ENCODE assay signal across 25 cellular contexts in the genomic region with DNA sequence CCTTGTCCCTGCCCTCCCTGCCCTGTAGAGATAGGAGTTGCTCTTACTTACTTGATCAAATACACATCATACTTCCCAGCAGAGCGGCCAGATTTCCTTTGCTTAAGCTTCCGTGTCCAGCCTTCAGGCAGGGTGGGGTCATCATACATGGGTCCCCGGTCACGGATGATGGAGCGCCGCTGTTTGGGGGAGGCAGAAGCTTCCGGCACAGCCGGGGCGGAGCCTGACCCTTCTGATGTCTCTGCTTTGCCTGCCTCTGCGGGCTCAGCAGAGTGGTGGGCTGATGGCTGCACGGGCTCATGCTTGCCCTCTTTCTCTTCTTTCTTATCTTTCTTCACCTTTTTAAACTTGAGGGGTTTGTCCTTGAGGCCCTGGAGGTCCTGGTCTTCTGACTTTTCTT.
"Had no signal": no experiment of that assay in that cellular context is flagged by ENCODE, and none has a peak within 500 bp of the region (broad histone marks: within the 10 kb centered on the region; RNA-seq: fewer than 3 reads in every experiment).

No MANE protein-coding gene starts in this region.

- H3K36me3 Mint-ChIP-seq: activated naive CD8-positive, alpha-beta T cell treated with anti-CD3 and anti-CD28 coated beads, Interleukin-2, amount 10 ng/mL, durations not matched to agents 7 days and 5 days had no signal

- DNase-seq: activated CD4-positive, alpha-beta T cell treated with anti-CD3 and anti-CD28 coated beads for 1 hour; activated CD4-positive, alpha-beta T cell treated with anti-CD3 and anti-CD28 coated beads, Interleukin-2, amount 50 U/mL, for 1 hour; activated CD8-positive, alpha-beta memory T cell treated with anti-CD3 and anti-CD28 coated beads for 24 hours; activated CD8-positive, alpha-beta memory T cell treated with anti-CD3 and anti-CD28 coated beads, Interleukin-2, amount 50 U/mL, for 4 hours; activated naive CD4-positive, alpha-beta T cell treated with Interleukin-2 at 50 U/mL for 16 hours; activated naive CD8-positive, alpha-beta T cell treated with anti-CD3 and anti-CD28 coated beads, Interleukin-2, amount 10 ng/mL, durations not matched to agents 7 days and 5 days; activated T-cell treated with anti-CD3 and anti-CD28 coated beads, Interleukin-2, amount 50 U/mL, for 4 hours; amniotic stem cell; cortex of kidney; heart left ventricle; naive thymus-derived CD4-positive, alpha-beta T cell; right lobe of liver; small intestine; stimulated activated CD4-positive, alpha-beta T cell treated with anti-CD3 and anti-CD28 coated beads, Interleukin-15, amount 100 ng/mL, for 24 hours; T-cell; upper lobe of right lung; WERI-Rb-1 had no signal

- H3K36me3 ChIP-seq: pancreas had no signal

- H3K4me1 ChIP-seq: pancreas, upper lobe of right lung had no signal

- H3K4me3 Mint-ChIP-seq: activated naive CD8-positive, alpha-beta T cell treated with anti-CD3 and anti-CD28 coated beads, Interleukin-2, amount 10 ng/mL, durations not matched to agents 7 days and 5 days; activated T-cell treated with anti-CD3 and anti-CD28 coated beads, Interleukin-2, amount 50 U/mL, for 4 hours; naive thymus-derived CD4-positive, alpha-beta T cell; stimulated activated memory B cell treated with anti-CD40 and anti-IgM and Interleukin-4, amounts not matched to agents 10 μg/mL and 1 μg/mL and 100 μg/mL, for 72 hours; T-cell had no signal

- H3K27me3 Mint-ChIP-seq: activated naive CD8-positive, alpha-beta T cell treated with anti-CD3 and anti-CD28 coated beads, Interleukin-2, amount 10 ng/mL, durations not matched to agents 7 days and 5 days; naive thymus-derived CD4-positive, alpha-beta T cell; stimulated activated memory B cell treated with anti-CD40 and anti-IgM and Interleukin-4, amounts not matched to agents 10 μg/mL and 1 μg/mL and 100 μg/mL, for 72 hours had no signal

- H3K9me3 ChIP-seq: heart left ventricle, pancreas, right lobe of liver, thoracic aorta, upper lobe of right lung had no signal

- H3K27ac ChIP-seq: heart left ventricle, pancreas, right lobe of liver, thoracic aorta, upper lobe of right lung, WERI-Rb-1 had no signal

- H3K27me3 ChIP-seq: pancreas, right lobe of liver, upper lobe of right lung had no signal

- H3K9me3 Mint-ChIP-seq: activated naive CD8-positive, alpha-beta T cell treated with anti-CD3 and anti-CD28 coated beads, Interleukin-2, amount 10 ng/mL, durations not matched to agents 7 days and 5 days; activated T-cell treated with anti-CD3 and anti-CD28 coated beads, Interleukin-2, amount 50 U/mL, for 4 hours; stimulated activated memory B cell treated with anti-CD40 and anti-IgM and Interleukin-4, amounts not matched to agents 10 μg/mL and 1 μg/mL and 100 μg/mL, for 72 hours; T-cell had no signal

- H3K4me3 ChIP-seq: heart left ventricle, pancreas, right lobe of liver, thoracic aorta, upper lobe of right lung had no signal

- H3K27ac Mint-ChIP-seq: activated naive CD8-positive, alpha-beta T cell treated with anti-CD3 and anti-CD28 coated beads, Interleukin-2, amount 10 ng/mL, durations not matched to agents 7 days and 5 days; stimulated activated memory B cell treated with anti-CD40 and anti-IgM and Interleukin-4, amounts not matched to agents 10 μg/mL and 1 μg/mL and 100 μg/mL, for 72 hours; T-cell had no signal

- ATAC-seq: activated T-cell treated with anti-CD3 and anti-CD28 coated beads, Interleukin-2, amount 50 U/mL, for 4 hours; heart left ventricle; left lobe of liver; naive thymus-derived CD4-positive, alpha-beta T cell; right lobe of liver; SK-N-SH treated with all-trans-retinoic acid at 6 μM for 48 hours; stimulated activated memory B cell treated with anti-CD40 and anti-IgM and Interleukin-4, amounts not matched to agents 10 μg/mL and 1 μg/mL and 100 μg/mL, for 72 hours; T-cell; upper lobe of right lung had no signal

- FAIRE-seq: bronchial epithelial cell, islet of Langerhans, pancreas, small intestine, TTC549 had no signal
